In the genomic region with DNA sequence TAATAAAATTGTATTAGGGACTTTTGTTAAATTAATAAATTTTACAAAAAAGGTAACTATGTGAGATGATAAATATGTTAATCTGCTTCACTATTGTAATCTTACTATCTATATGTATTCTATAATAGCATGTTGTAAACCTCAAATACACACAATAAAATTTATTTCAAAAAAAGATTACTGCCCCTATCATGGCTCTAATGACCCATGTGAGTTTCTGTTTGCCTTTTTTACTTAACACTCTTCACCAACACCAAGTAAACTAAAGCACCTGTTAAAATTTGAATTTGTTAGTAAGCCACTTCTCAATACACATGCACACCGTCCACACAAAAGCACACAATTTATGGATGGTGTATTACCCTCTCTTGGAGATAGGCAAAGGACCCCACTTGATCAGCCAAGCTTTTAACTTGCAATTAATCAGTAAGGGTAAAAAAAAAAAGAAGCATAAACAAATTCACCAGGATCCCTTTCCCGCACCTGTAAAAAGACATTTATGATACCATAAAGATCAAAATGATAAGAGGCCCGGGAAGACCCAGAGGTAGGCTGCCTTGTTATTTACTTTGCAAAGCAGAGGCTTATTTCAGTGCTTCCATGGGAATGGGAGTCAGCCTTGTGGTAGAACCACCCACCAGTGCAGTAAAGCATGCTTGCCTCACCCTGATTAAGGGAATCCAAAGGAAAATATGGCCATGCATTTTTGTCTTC, we compare ENCODE assay signal across 20 cellular contexts. TPM values are rescaled to one million over a fixed set of nuclear protein-coding genes. Genes with fewer than 3 reads are reported as not detected.
"Had no signal": no experiment of that assay in that cellular context is flagged by ENCODE, and none has a peak within 500 bp of the region (broad histone marks: within the 10 kb centered on the region; RNA-seq: fewer than 3 reads in every experiment).

No MANE protein-coding gene starts in this region.

- ATAC-seq: esophagus mucosa; gastroesophageal sphincter; heart right ventricle; naive thymus-derived CD8-positive, alpha-beta T cell had no signal

- H3K36me3 ChIP-seq: gastroesophageal sphincter, heart right ventricle, pancreas, sigmoid colon, thyroid gland had no signal

- H3K9me3 ChIP-seq: pancreas, sigmoid colon, thyroid gland had no signal

- H3K4me3 ChIP-seq: gastroesophageal sphincter, heart right ventricle, pancreas, sigmoid colon, thyroid gland had no signal

- H3K27ac ChIP-seq: gastroesophageal sphincter, heart right ventricle, pancreas, sigmoid colon, thyroid gland had no signal

- H3K4me1 ChIP-seq: gastroesophageal sphincter, heart right ventricle, pancreas, sigmoid colon, thyroid gland had no signal

- H3K27me3 ChIP-seq: gastroesophageal sphincter, heart right ventricle, pancreas, sigmoid colon, thyroid gland had no signal

- DNase-seq: activated CD4-positive, alpha-beta T cell treated with anti-CD3 and anti-CD28 coated beads, Interleukin-2, amount 50 U/mL, for 1 hour; activated CD4-positive, CD25-positive, alpha-beta regulatory T cell treated with anti-CD3 and anti-CD28 coated beads, Interleukin-2, amount 50 U/mL, for 72 hours; activated CD8-positive, alpha-beta memory T cell treated with anti-CD3 and anti-CD28 coated beads for 24 hours; activated CD8-positive, alpha-beta memory T cell treated with anti-CD3 and anti-CD28 coated beads, Interleukin-2, amount 50 U/mL, for 48 hours; activated gamma-delta T cell; cerebellar nuclear complex; effector CD8-positive, alpha-beta T cell; heart right ventricle; mesenchymal stem cell; naive thymus-derived CD8-positive, alpha-beta T cell; pancreas; sigmoid colon; stimulated activated CD8-positive, alpha-beta memory T cell treated with anti-CD3 and anti-CD28 coated beads, Interleukin-4, amount 100 ng/mL, for 48 hours; stimulated activated naive CD4-positive, alpha-beta T cell; T1000; thyroid gland had no signal

RNA-seq across cellular contexts. Expression of a gene that starts 28.6 kb away (rescaled TPM):
- total RNA-seq: bronchial epithelial cell; naive thymus-derived CD8-positive, alpha-beta T cell; T-helper 1 cell treated with Interleukin-12 subunit alpha and Interleukin-12 subunit beta and Interleukin-4 antibody, amounts not matched to agents 30 ng/mL and 1 ng/mL, for 36 hours had no signal
